Comparison of ENCODE assay signal across 27 cellular contexts in the genomic region with DNA sequence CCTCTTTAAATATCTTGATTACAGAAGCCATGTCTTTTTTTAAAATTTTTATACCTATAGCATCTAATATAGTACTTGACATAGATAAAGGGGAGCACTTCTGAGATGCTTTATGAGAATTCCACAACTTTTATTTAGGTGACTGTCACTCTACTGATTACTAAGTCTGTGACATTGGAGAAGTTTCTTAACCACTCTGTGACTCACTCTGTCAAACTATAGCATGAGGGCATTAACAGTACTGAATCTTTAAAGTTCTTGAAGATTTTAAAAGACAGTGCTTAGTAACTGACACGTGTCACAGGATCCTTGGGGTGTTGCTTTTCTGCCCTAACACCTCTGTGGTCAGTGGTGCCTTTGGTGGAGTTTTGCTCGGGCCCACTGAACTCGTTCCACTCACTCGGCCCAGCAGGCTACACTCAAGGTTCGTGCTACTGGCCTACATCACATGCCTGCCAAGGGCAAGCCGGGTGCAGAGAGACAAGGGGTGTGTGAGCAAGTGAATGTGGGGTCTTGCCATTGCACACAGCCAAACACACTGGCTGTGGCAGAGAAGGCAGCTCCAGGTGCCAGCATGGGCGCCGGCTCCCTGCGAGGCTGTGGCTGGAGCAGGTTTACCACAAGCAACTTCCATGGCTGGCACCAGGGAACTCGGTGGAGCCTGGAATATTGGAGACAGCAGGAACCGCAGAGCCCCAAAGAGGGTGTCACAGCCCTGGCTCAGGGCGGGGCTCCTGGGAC.
"Had no signal": no experiment of that assay in that cellular context is flagged by ENCODE, and none has a peak within 500 bp of the region (broad histone marks: within the 10 kb centered on the region; RNA-seq: fewer than 3 reads in every experiment).

No MANE protein-coding gene starts in this region.

- H3K36me3 ChIP-seq: brain microvascular endothelial cell, cardiac muscle cell, MG63 had no signal

- H3K4me3 ChIP-seq: cardiac muscle cell, MG63, SK-N-MC had no signal

- H3K27ac ChIP-seq: brain microvascular endothelial cell, cardiac muscle cell, SK-N-MC, VCaP had no signal

- H3K9me3 ChIP-seq: MG63 had no signal

- DNase-seq: activated CD4-positive, alpha-beta memory T cell treated with anti-CD3 and anti-CD28 coated beads for 36 hours; activated CD4-positive, alpha-beta T cell treated with anti-CD3 and anti-CD28 coated beads, Interleukin-2, amount 10 ng/mL, durations not matched to agents 7 days and 5 days; activated CD4-positive, CD25-positive, alpha-beta regulatory T cell; activated CD8-positive, alpha-beta memory T cell treated with anti-CD3 and anti-CD28 coated beads for 24 hours; activated effector memory CD4-positive, alpha-beta T cell treated with anti-CD3 and anti-CD28 coated beads, Interleukin-2, amount 50 U/mL, for 16 hours; activated naive CD4-positive, alpha-beta T cell treated with Interleukin-2 at 50 U/mL for 16 hours; activated naive CD8-positive, alpha-beta T cell treated with anti-CD3 and anti-CD28 coated beads, Interleukin-2, amount 50 U/mL, for 24 hours; activated T-cell treated with anti-CD3 and anti-CD28 coated beads, Interleukin-2, amount 50 U/mL, for 4 hours; amygdala; brain microvascular endothelial cell; MG63; MV-4-11; NCI-H1092 treated with DMSO at 0.1 percent for 48 hours; NCI-H1417 treated with DMSO at 0.1 percent for 48 hours; NCI-H1694; NCI-H2029; NCI-H2107; NCI-H2171 treated with DMSO at 0.1 percent for 48 hours; NCI-H226; NCI-H69; T-cell; T-helper 2 cell; T1000 had no signal

- H3K36me3 Mint-ChIP-seq: activated CD4-positive, alpha-beta memory T cell treated with anti-CD3 and anti-CD28 coated beads for 36 hours; activated naive CD4-positive, alpha-beta T cell treated with anti-CD3 and anti-CD28 coated beads, Interleukin-2, amount 50 U/mL, for 72 hours; T-cell had no signal

- H3K4me3 Mint-ChIP-seq: activated CD4-positive, alpha-beta memory T cell treated with anti-CD3 and anti-CD28 coated beads for 36 hours; activated CD4-positive, alpha-beta T cell treated with anti-CD3 and anti-CD28 coated beads, Interleukin-2, amount 10 ng/mL, durations not matched to agents 7 days and 5 days; activated naive CD8-positive, alpha-beta T cell treated with anti-CD3 and anti-CD28 coated beads, Interleukin-2, amount 50 U/mL, for 24 hours; activated T-cell treated with anti-CD3 and anti-CD28 coated beads, Interleukin-2, amount 50 U/mL, for 4 hours; T-cell had no signal

- H3K4me1 Mint-ChIP-seq: activated CD4-positive, alpha-beta T cell treated with anti-CD3 and anti-CD28 coated beads, Interleukin-2, amount 10 ng/mL, durations not matched to agents 7 days and 5 days; activated naive CD8-positive, alpha-beta T cell treated with anti-CD3 and anti-CD28 coated beads, Interleukin-2, amount 50 U/mL, for 24 hours; T-cell had no signal

- H3K27me3 Mint-ChIP-seq: activated CD4-positive, alpha-beta memory T cell treated with anti-CD3 and anti-CD28 coated beads for 36 hours; activated CD4-positive, alpha-beta T cell treated with anti-CD3 and anti-CD28 coated beads, Interleukin-2, amount 10 ng/mL, durations not matched to agents 7 days and 5 days; activated naive CD8-positive, alpha-beta T cell treated with anti-CD3 and anti-CD28 coated beads, Interleukin-2, amount 50 U/mL, for 24 hours; T-cell had no signal

- H3K27ac Mint-ChIP-seq: activated CD4-positive, alpha-beta memory T cell treated with anti-CD3 and anti-CD28 coated beads for 36 hours; activated CD4-positive, alpha-beta T cell treated with anti-CD3 and anti-CD28 coated beads, Interleukin-2, amount 10 ng/mL, durations not matched to agents 7 days and 5 days; activated naive CD4-positive, alpha-beta T cell treated with anti-CD3 and anti-CD28 coated beads, Interleukin-2, amount 50 U/mL, for 72 hours; activated naive CD8-positive, alpha-beta T cell treated with anti-CD3 and anti-CD28 coated beads, Interleukin-2, amount 50 U/mL, for 24 hours; T-cell had no signal

- ATAC-seq: activated naive CD4-positive, alpha-beta T cell treated with anti-CD3 and anti-CD28 coated beads, Interleukin-2, amount 50 U/mL, for 72 hours; activated naive CD8-positive, alpha-beta T cell treated with anti-CD3 and anti-CD28 coated beads, Interleukin-2, amount 50 U/mL, for 24 hours; activated T-cell treated with anti-CD3 and anti-CD28 coated beads, Interleukin-2, amount 50 U/mL, for 4 hours; T-cell had no signal

- H3K27me3 ChIP-seq: brain microvascular endothelial cell, cardiac muscle cell, MG63 had no signal
